In the genomic region with DNA sequence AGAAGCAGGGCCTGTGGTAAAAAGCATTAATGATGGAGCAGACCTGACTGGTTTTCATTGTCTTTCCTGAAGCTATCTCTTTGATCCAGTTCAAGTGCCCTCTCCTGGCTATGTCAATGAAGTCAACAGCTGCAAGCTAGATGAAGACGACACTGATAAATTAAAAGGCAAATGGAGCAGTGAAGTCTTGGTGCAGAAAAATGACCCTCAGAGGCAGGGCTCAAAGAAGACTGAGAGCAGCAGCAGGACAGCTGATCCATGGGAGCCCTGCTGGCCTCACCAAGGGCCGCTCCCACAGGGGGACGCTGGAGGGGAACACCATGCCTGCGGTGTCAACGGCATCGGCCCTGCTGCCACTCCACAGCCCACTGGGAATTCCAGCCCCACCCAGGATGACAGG, we compare ENCODE assay signal across 33 cellular contexts.
"Had no signal": no experiment of that assay in that cellular context is flagged by ENCODE, and none has a peak within 500 bp of the region (broad histone marks: within the 10 kb centered on the region; RNA-seq: fewer than 3 reads in every experiment).

No MANE protein-coding gene starts in this region.

- H3K4me3 ChIP-seq: body of pancreas, breast epithelium, MG63, Peyer's patch, SK-N-MC had no signal

- DNase-seq: activated CD4-positive, alpha-beta T cell treated with anti-CD3 and anti-CD28 coated beads for 1 hour; activated CD4-positive, alpha-beta T cell treated with anti-CD3 and anti-CD28 coated beads, Interleukin-2, amount 10 ng/mL, durations not matched to agents 7 days and 5 days; activated CD4-positive, alpha-beta T cell treated with anti-CD3 and anti-CD28 coated beads, Interleukin-2, amount 50 U/mL, for 48 hours; activated CD4-positive, CD25-positive, alpha-beta regulatory T cell; activated CD8-positive, alpha-beta T cell treated with anti-CD3 and anti-CD28 coated beads, Interleukin-2, amount 10 ng/mL, durations not matched to agents 7 days and 5 days; activated gamma-delta T cell; activated naive CD4-positive, alpha-beta T cell treated with Interleukin-2 at 50 U/mL for 16 hours; activated naive CD8-positive, alpha-beta T cell treated with anti-CD3 and anti-CD28 coated beads, Interleukin-2, amount 10 ng/mL, durations not matched to agents 7 days and 5 days; activated T-cell treated with anti-CD3 and anti-CD28 coated beads, Interleukin-2, amount 50 U/mL, for 24 hours; amygdala; body of pancreas; Kasumi-1; KG1; MG63; NCI-H1048; NCI-H1105 treated with DMSO at 0.1 percent for 48 hours; NCI-H1436; NCI-H1694; NCI-H1930; NCI-H2107; NCI-H226; NCI-H446 treated with DMSO at 0.1 percent for 48 hours; NCI-H526; NCI-H748 treated with DMSO at 0.1 percent for 48 hours; NK-92 treated with Interleukin-12 subunit alpha and Interleukin-12 subunit beta, amount 100 ng/mL, for 24 hours; PC-3; Peyer's patch; T1000; WERI-Rb-1 had no signal

- H3K4me1 ChIP-seq: body of pancreas, breast epithelium, Peyer's patch had no signal

- H3K27me3 ChIP-seq: body of pancreas, breast epithelium, MG63, Peyer's patch had no signal

- ATAC-seq: activated CD8-positive, alpha-beta T cell treated with anti-CD3 and anti-CD28 coated beads, Interleukin-2, amount 10 ng/mL, durations not matched to agents 7 days and 5 days; body of pancreas; PC-3; Right ventricle myocardium inferior had no signal

- H3K36me3 ChIP-seq: breast epithelium, MG63, WERI-Rb-1 had no signal

- H3K9me3 ChIP-seq: body of pancreas, breast epithelium, MG63, Peyer's patch had no signal

- H3K27ac ChIP-seq: body of pancreas, breast epithelium, Peyer's patch, RWPE1, SK-N-MC, WERI-Rb-1 had no signal
